Comparison of ENCODE assay signal across 9 cellular contexts in the genomic region with DNA sequence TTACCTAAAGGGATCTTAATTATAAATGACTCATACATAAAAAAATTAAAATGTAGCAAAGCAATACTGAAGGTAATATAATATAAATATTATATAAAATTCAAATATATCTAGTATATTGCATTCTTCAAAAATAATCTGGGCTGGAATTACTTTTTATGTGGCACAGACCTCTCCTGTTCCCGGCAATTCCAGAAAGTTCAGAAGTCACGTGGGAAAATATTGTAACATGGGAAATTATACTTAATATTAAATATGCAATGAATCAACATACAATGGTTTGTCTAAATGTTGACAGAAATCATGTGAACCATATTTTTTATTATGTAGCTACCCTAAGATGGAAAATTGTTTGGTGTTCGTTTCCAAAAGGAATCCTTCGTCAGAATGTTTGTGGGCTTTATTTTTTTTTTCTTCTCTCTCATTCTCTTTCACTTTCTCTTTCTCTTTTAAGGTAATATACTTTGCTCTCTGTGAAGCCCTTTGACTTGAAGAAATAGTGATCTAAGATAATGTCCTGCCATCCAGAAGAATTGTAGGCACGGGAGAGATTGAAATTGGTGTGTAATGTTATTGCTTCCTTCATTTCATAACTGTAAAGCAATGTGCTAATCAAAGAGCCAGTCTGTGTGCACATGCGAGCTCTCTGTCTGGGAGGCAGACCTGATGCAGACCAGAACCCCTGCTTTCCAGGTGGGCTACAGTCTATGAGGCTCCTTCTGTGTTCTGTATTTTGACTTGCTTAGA.
A peak's percentile ranks its signal among the peaks of the same experiment; 100 is the strongest.
DNase-seq lines count a peak whose midpoint lies in the region; ATAC-seq and TF ChIP-seq lines count a peak whose summit lies in the region.
"Had no signal": no experiment of that assay in that cellular context is flagged by ENCODE, and none has a peak within 500 bp of the region (broad histone marks: within the 10 kb centered on the region; RNA-seq: fewer than 3 reads in every experiment).

No MANE protein-coding gene starts in this region.

- ATAC-seq in GM19452 (IDR thresholded peaks at IDR 0.05; ENCODE audit: unreplicated experiment): no peak
- no peak for ATAC-seq in GM21529 (IDR thresholded peaks at IDR 0.05; ENCODE audit: unreplicated experiment)

- H3K9me3 Mint-ChIP-seq in activated naive CD8-positive, alpha-beta T cell treated with anti-CD3 and anti-CD28 coated beads for 36 hours: peaks cover 2% of the 10 kb centered on the region
- H3K9me3 Mint-ChIP-seq in mesothelial cell of epicardium: peaks cover 3% of the 10 kb centered on the region

- peak overlapping the region; percentile 49 for H3K4me3 Mint-ChIP-seq in activated naive CD8-positive, alpha-beta T cell treated with anti-CD3 and anti-CD28 coated beads for 36 hours
- H3K4me3 Mint-ChIP-seq in mesothelial cell of epicardium: peak overlapping the region; percentile 46

- POLR2A ChIA-PET in AG04450 (lab: Yijun Ruan, JAX): no interaction called here

- H3K4me3 ChIP-seq in AG04450 (ENCODE audit: low read depth, low read length): peak overlapping the region; percentile 38

- no peak for TF ChIP-seq CTCF in AG04450 (IDR thresholded peaks at IDR 0.05; ENCODE audit: low read depth, low read length)
- TF ChIP-seq CTCF in mesothelial cell of epicardium (IDR thresholded peaks at IDR 0.05; ENCODE audit: unreplicated experiment): no peak

- DNase-seq in AG04450 (ENCODE audit: low read depth, low spot score): no peak
- DNase-seq in HCEC 1CT: peak; percentile 11
- no peak for DNase-seq in activated naive CD8-positive, alpha-beta T cell treated with anti-CD3 and anti-CD28 coated beads for 36 hours
- DNase-seq in mesothelial cell of epicardium (ENCODE audit: low spot score in 2 of 2, unreplicated experiment in 2 of 2): no peak
- DNase-seq in HK-2 (ENCODE audit: unreplicated experiment): no peak
- no peak for DNase-seq in SK-N-DZ (ENCODE audit: low spot score)
- DNase-seq: NCI-H2107 had no signal

- CTCF ChIA-PET in AG04450 (lab: Charles Lee): no interaction called here

- H3K36me3 Mint-ChIP-seq in activated naive CD8-positive, alpha-beta T cell treated with anti-CD3 and anti-CD28 coated beads for 36 hours: peaks cover 2% of the 10 kb centered on the region
- no peaks in the 10 kb centered on the region for H3K36me3 Mint-ChIP-seq in mesothelial cell of epicardium

- no peaks in the 10 kb centered on the region for H3K27me3 Mint-ChIP-seq in activated naive CD8-positive, alpha-beta T cell treated with anti-CD3 and anti-CD28 coated beads for 36 hours
- no peaks in the 10 kb centered on the region for H3K27me3 Mint-ChIP-seq in mesothelial cell of epicardium (ENCODE audit: low read depth)

- no peaks in the 10 kb centered on the region for H3K27me3 ChIP-seq in AG04450 (ENCODE audit: control insufficient read depth, insufficient read depth, low read length)

- H3K27ac Mint-ChIP-seq in activated naive CD8-positive, alpha-beta T cell treated with anti-CD3 and anti-CD28 coated beads for 36 hours: no peak overlapping the region
- no peak overlapping the region for H3K27ac Mint-ChIP-seq in mesothelial cell of epicardium

- H3K4me1 Mint-ChIP-seq in activated naive CD8-positive, alpha-beta T cell treated with anti-CD3 and anti-CD28 coated beads for 36 hours: peaks cover 3% of the 10 kb centered on the region
- peaks cover 24% of the 10 kb centered on the region for H3K4me1 Mint-ChIP-seq in mesothelial cell of epicardium

- H3K9me3 ChIP-seq in AG04450 (ENCODE audit: control insufficient read depth, insufficient read depth, low read length): peaks cover 4% of the 10 kb centered on the region; the same call in 1 of the 2 replicates

- no peak overlapping the region for H3K27ac ChIP-seq in AG04450 (ENCODE audit: low read depth, low read length)
